Comparison of ENCODE assay signal across 20 cellular contexts in genomic region chr5:58260243-58260642, GRCh38.
DNase-seq lines count a peak whose midpoint lies in the region; ATAC-seq and TF ChIP-seq lines count a peak whose summit lies in the region.
"Had no signal": no experiment of that assay in that cellular context is flagged by ENCODE, and none has a peak within 500 bp of the region (broad histone marks: within the 10 kb centered on the region; RNA-seq: fewer than 3 reads in every experiment).

No MANE protein-coding gene starts in this region.

- H3K4me1 ChIP-seq in PC-3 (ENCODE audit: insufficient read depth, low read length) (peaks cover 30% of the 10 kb centered on the region), endodermal cell (ENCODE audit: control insufficient read depth, insufficient read depth, low read length) (peaks cover 8% of the 10 kb centered on the region), osteoblast (ENCODE audit: insufficient read depth, low read length) (peaks cover 23% of the 10 kb centered on the region)
- H3K4me1 ChIP-seq in CD8-positive, alpha-beta memory T cell (ENCODE audit: insufficient read depth, low read length) = no peaks in the 10 kb centered on the region

- H3K79me2 ChIP-seq in PC-3 (ENCODE audit: low read length) = no peaks in the 10 kb centered on the region
- no peaks in the 10 kb centered on the region for H3K79me2 ChIP-seq in osteoblast (ENCODE audit: insufficient read depth, low read length)

- TF ChIP-seq CTCF in AG04450 (IDR thresholded peaks at IDR 0.05; ENCODE audit: low read depth, low read length) (no peak), PC-3 (conservative IDR thresholded peaks at IDR 0.05; ENCODE audit: low read depth, low read length) (no peak), endodermal cell (conservative IDR thresholded peaks at IDR 0.05) (no peak), osteoblast (IDR thresholded peaks at IDR 0.05; ENCODE audit: extremely low read depth, low read depth, low read length) (no peak)

- POLR2A ChIA-PET in AG04450 (lab: Yijun Ruan, JAX) = interaction anchor here (1.0 to 1.5 kb wide), 2 partner anchors 15 to 200 kb away, joined by 3 to 5 read pairs; partner anchors contain the start of gene PLK2
- POLR2A ChIA-PET in PC-3 (lab: Charles Lee; ENCODE audit: unreplicated experiment) = interaction anchor here (0.7 kb wide), 1 partner anchor 78 kb away, joined by 5 read pairs; no protein-coding TSS in a partner anchor
- POLR2A ChIA-PET in CD8-positive, alpha-beta memory T cell (lab: Charles Lee) = no interaction called here

- peaks cover 14% of the 10 kb centered on the region for H3K4me1 Mint-ChIP-seq in endodermal cell
- no peaks in the 10 kb centered on the region for H3K4me1 Mint-ChIP-seq in CD8-positive, alpha-beta memory T cell
- H3K4me1 Mint-ChIP-seq: immature natural killer cell had no signal

- H2AFZ ChIP-seq in PC-3 (ENCODE audit: low read length) (peak overlapping the region; percentile 58; the same call in 1 of the 2 replicates), osteoblast (ENCODE audit: low read length) (peak overlapping the region; percentile 61)

- H3K27me3 Mint-ChIP-seq in endodermal cell (ENCODE audit: insufficient read depth) = no peaks in the 10 kb centered on the region
- no peaks in the 10 kb centered on the region for H3K27me3 Mint-ChIP-seq in CD8-positive, alpha-beta memory T cell

- H3K27ac Mint-ChIP-seq in endodermal cell = peak overlapping the region; percentile 88
- H3K27ac Mint-ChIP-seq in CD8-positive, alpha-beta memory T cell = no peak overlapping the region
- H3K27ac Mint-ChIP-seq: immature natural killer cell; T-helper 1 cell treated with Interleukin-12 subunit alpha and Interleukin-12 subunit beta and Interleukin-4 antibody, amounts not matched to agents 30 μg/mL and 1 μg/mL, for 36 hours had no signal

- no peaks in the 10 kb centered on the region for H3K9me2 ChIP-seq in PC-3 (replicated peaks; ENCODE audit: low read length)

- DNase-seq in AG04450 (ENCODE audit: low read depth, low spot score) (no peak), PC-3 (no peak), endodermal cell (no peak), osteoblast (ENCODE audit: insufficient read length, low spot score, missing footprints) (no peak), OCI-M2 (lab: John Stamatoyannopoulos, UW; ENCODE audit: unreplicated experiment) (no peak), COLO829 (ENCODE audit: low spot score) (no peak)
- no peak for DNase-seq in CD8-positive, alpha-beta memory T cell
- DNase-seq: activated CD4-positive, alpha-beta T cell treated with anti-CD3 and anti-CD28 coated beads, Interleukin-2, amount 50 U/mL, for 48 hours; activated naive CD4-positive, alpha-beta T cell; C1 segment of cervical spinal cord; effector CD8-positive, alpha-beta T cell; immature natural killer cell; NCI-H510A treated with DMSO at 0.1 percent for 48 hours; occipital lobe; Right ventricle myocardium superior; stimulated activated CD4-positive, alpha-beta T cell treated with anti-CD3 and anti-CD28 coated beads, Interleukin-2, amount 100 ng/mL, for 48 hours; stomach; WERI-Rb-1 had no signal

- H4K20me1 ChIP-seq in PC-3 (ENCODE audit: low read length) (no peaks in the 10 kb centered on the region), osteoblast (ENCODE audit: insufficient read depth, low read length) (no peaks in the 10 kb centered on the region)

- no peaks in the 10 kb centered on the region for H3K36me3 Mint-ChIP-seq in endodermal cell (ENCODE audit: low read depth)
- H3K36me3 Mint-ChIP-seq in CD8-positive, alpha-beta memory T cell = no peaks in the 10 kb centered on the region
- H3K36me3 Mint-ChIP-seq: immature natural killer cell had no signal

- H3K36me3 ChIP-seq in PC-3 (ENCODE audit: low read depth, low read length) (no peaks in the 10 kb centered on the region), endodermal cell (ENCODE audit: control insufficient read depth, insufficient read depth, low read length) (no peaks in the 10 kb centered on the region), osteoblast (ENCODE audit: insufficient read depth, low read length) (no peaks in the 10 kb centered on the region)
- no peaks in the 10 kb centered on the region for H3K36me3 ChIP-seq in CD8-positive, alpha-beta memory T cell (ENCODE audit: insufficient read depth, low read length)
- H3K36me3 ChIP-seq: stomach, WERI-Rb-1 had no signal

- no TSS peak for BruUV-seq in PC-3 (replicated peaks; lab: Mats Ljungman, UMichigan)

- peak overlapping the region; percentile 56 for H3K9ac ChIP-seq in PC-3 (ENCODE audit: low read length)
- H3K9ac ChIP-seq in endodermal cell (ENCODE audit: extremely low read depth, low read length, poor library complexity, severe bottlenecking) = no peak overlapping the region

- H3K9me3 Mint-ChIP-seq in endodermal cell = no peaks in the 10 kb centered on the region
- peaks cover 0 to 3% (median 0%) of the 10 kb centered on the region in 5 donors for H3K9me3 Mint-ChIP-seq in CD8-positive, alpha-beta memory T cell
- H3K9me3 Mint-ChIP-seq: T-helper 1 cell treated with Interleukin-12 subunit alpha and Interleukin-12 subunit beta and Interleukin-4 antibody, amounts not matched to agents 30 μg/mL and 1 μg/mL, for 36 hours had no signal

- 80% methylated on average over 2 of the region's 2 CpGs; no CpG with 5 or more reads in 1 of the 2 experiments for WGBS in endodermal cell (ENCODE audit: insufficient coverage in 1 of 2, insufficient read length in 1 of 2), 2 experiments

- H3K27ac ChIP-seq in AG04450 (ENCODE audit: low read depth, low read length) (peak overlapping the region; percentile 79), PC-3 (ENCODE audit: low read length) (peak overlapping the region; percentile 89), endodermal cell (ENCODE audit: low read depth, low read length) (peak overlapping the region; percentile 3), osteoblast (ENCODE audit: low read depth, low read length) (peak overlapping the region; percentile 82)
- no peak overlapping the region for H3K27ac ChIP-seq in CD8-positive, alpha-beta memory T cell (ENCODE audit: low read depth, low read length)
- H3K27ac ChIP-seq: stomach, WERI-Rb-1 had no signal

- intact Hi-C loops in PC-3 (cut with micrococcal nuclease) = no loop called here

- H3K4me3 ChIP-seq in AG04450 (ENCODE audit: low read depth, low read length) (no peak overlapping the region; the same call in 1 of the 2 replicates), PC-3 (ENCODE audit: low read length) (peak overlapping the region; percentile 44), endodermal cell (ENCODE audit: low read length) (peak overlapping the region; percentile 41), osteoblast (ENCODE audit: insufficient read depth, low read length) (peak overlapping the region; percentile 23)
- no peak overlapping the region for H3K4me3 ChIP-seq in CD8-positive, alpha-beta memory T cell (ENCODE audit: low read length)
- H3K4me3 ChIP-seq: stomach had no signal

- no peaks in the 10 kb centered on the region for H3K27me3 ChIP-seq in AG04450 (ENCODE audit: control insufficient read depth, insufficient read depth, low read length)
- H3K27me3 ChIP-seq in PC-3 (ENCODE audit: low read length) = no peaks in the 10 kb centered on the region
- H3K27me3 ChIP-seq in endodermal cell (ENCODE audit: control insufficient read depth, insufficient read depth, low read length, poor library complexity, severe bottlenecking) = no peaks in the 10 kb centered on the region
- no peaks in the 10 kb centered on the region for H3K27me3 ChIP-seq in osteoblast (ENCODE audit: insufficient read depth, low read length)
- no peaks in the 10 kb centered on the region for H3K27me3 ChIP-seq in CD8-positive, alpha-beta memory T cell (ENCODE audit: insufficient read depth, low read length, poor library complexity, severe bottlenecking)
- H3K27me3 ChIP-seq: stomach had no signal

- H3K4me3 Mint-ChIP-seq in endodermal cell = no peak overlapping the region
- H3K4me3 Mint-ChIP-seq in CD8-positive, alpha-beta memory T cell = no peak overlapping the region
- H3K4me3 Mint-ChIP-seq: immature natural killer cell; T-helper 1 cell treated with Interleukin-12 subunit alpha and Interleukin-12 subunit beta and Interleukin-4 antibody, amounts not matched to agents 30 μg/mL and 1 μg/mL, for 36 hours had no signal

- CTCF ChIA-PET in AG04450 (lab: Charles Lee) = interaction anchor here (1.7 kb wide), 1 partner anchor 481 kb away, joined by 6 read pairs; no protein-coding TSS in a partner anchor
- CTCF ChIA-PET in PC-3 (lab: Charles Lee) = no interaction called here
- CTCF ChIA-PET in CD8-positive, alpha-beta memory T cell (lab: Charles Lee) = no interaction called here

- peak overlapping the region; percentile 77 for H3K4me2 ChIP-seq in PC-3 (ENCODE audit: low read length)
- H3K4me2 ChIP-seq in osteoblast (ENCODE audit: insufficient read depth, low read length) = peak overlapping the region; percentile 77

- H3K9me3 ChIP-seq in AG04450 (ENCODE audit: control insufficient read depth, insufficient read depth, low read length) (no peaks in the 10 kb centered on the region), PC-3 (ENCODE audit: low read length) (no peaks in the 10 kb centered on the region), endodermal cell (ENCODE audit: control insufficient read depth, low read length) (no peaks in the 10 kb centered on the region), osteoblast (ENCODE audit: low read depth, low read length) (no peaks in the 10 kb centered on the region)
- no peaks in the 10 kb centered on the region for H3K9me3 ChIP-seq in CD8-positive, alpha-beta memory T cell (ENCODE audit: low read length)
- H3K9me3 ChIP-seq: stomach had no signal

- ATAC-seq in PC-3 (no peak), GM18519 (IDR thresholded peaks at IDR 0.05; ENCODE audit: low FRiP score, unreplicated experiment) (no peak)

- H3F3A ChIP-seq in PC-3 (ENCODE audit: low read length, unreplicated experiment) = peaks cover 6% of the 10 kb centered on the region

Comparison
In these comparisons a context has a peak if more than half of its experiments do, and no peak if none do; other contexts are left out.
1. H3K4me3 ChIP-seq: peak in PC-3 (single experiment), endodermal cell (single experiment) and osteoblast (single experiment); none in AG04450 (single experiment) and CD8-positive, alpha-beta memory T cell (single experiment).